ENCODE assay signal across 8 cellular contexts in the genomic region with DNA sequence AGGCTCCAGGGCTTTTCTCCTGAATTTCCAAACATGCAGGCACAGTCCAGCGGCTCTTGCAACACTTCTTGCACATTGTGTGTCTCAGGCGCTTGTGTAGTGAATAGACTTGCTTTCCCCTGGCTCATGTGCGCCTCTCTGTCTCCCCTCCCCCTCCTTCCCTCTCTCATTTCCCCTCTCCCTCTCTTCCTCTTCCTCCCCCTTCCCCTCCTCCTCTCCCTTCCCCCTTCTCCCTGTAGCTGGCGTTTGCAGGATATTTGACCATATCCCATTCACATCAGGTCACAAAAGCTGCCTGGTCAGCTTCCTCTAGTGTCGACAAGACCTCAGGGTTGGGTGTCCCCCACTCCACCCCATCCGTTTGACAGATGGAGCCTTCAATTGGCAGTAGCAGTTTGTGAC.
A peak's percentile ranks its signal among the peaks of the same experiment; 100 is the strongest.
DNase-seq lines count a peak whose midpoint lies in the region; ATAC-seq and TF ChIP-seq lines count a peak whose summit lies in the region.

No MANE protein-coding gene starts in this region.

- peaks cover 26% of the 10 kb centered on the region for H3K4me1 ChIP-seq in HUES48 (ENCODE audit: control insufficient read depth, insufficient read depth, low read length)

- H3K27me3 ChIP-seq in HUES48 (ENCODE audit: control insufficient read depth, insufficient read depth, low read length) = peaks cover 22% of the 10 kb centered on the region

- TF ChIP-seq CTCF in cardiac fibroblast (IDR thresholded peaks at IDR 0.05; ENCODE audit: low read depth, low read length) = no peak

- H3K4me3 ChIP-seq in HUES48 (ENCODE audit: low read depth, low read length) = peak overlapping the region; percentile 74
- H3K4me3 ChIP-seq in cardiac fibroblast (replicated peaks in 1 of 2; ENCODE audit: low read depth in 2 of 2, low read length in 2 of 2) = peak overlapping the region; percentile 43 to 70

- no peak overlapping the region for H3K27ac ChIP-seq in HUES48 (ENCODE audit: low read depth, low read length)

- DNase-seq in CD1c-positive myeloid dendritic cell (ENCODE audit: extremely low spot score) = peak; percentile 17
- DNase-seq in cardiac fibroblast (ENCODE audit: low read depth in 2 of 2) = peak; percentile 66 to 73
- DNase-seq in midbrain (lab: John Stamatoyannopoulos, UW) = peak; percentile 12
- no peak for DNase-seq in NCI-H2107 (lab: John Stamatoyannopoulos, UW)

- no peak overlapping the region for H3K9ac ChIP-seq in HUES48 (ENCODE audit: low read depth, low read length)

- no peaks in the 10 kb centered on the region for H3K9me3 ChIP-seq in HUES48 (ENCODE audit: control insufficient read depth, insufficient read depth, low read length)

- ATAC-seq in GM21619 (IDR thresholded peaks at IDR 0.05; ENCODE audit: unreplicated experiment) = no peak
- ATAC-seq in HG03280 (IDR thresholded peaks at IDR 0.05; ENCODE audit: unreplicated experiment) = no peak
- ATAC-seq in HG02938 (IDR thresholded peaks at IDR 0.05; ENCODE audit: unreplicated experiment) = no peak

- peaks cover 5% of the 10 kb centered on the region; the same call in 1 of the 2 replicates for H3K36me3 ChIP-seq in HUES48 (ENCODE audit: control insufficient read depth, insufficient read depth, low read length)
